7 cellular contexts compared by ENCODE assay signal in genomic region chr10:43140414-43140813, GRCh38. TPM values are rescaled to one million over a fixed set of nuclear protein-coding genes. Genes with fewer than 3 reads are reported as not detected.
A peak's percentile ranks its signal among the peaks of the same experiment; 100 is the strongest.
DNase-seq lines count a peak whose midpoint lies in the region; ATAC-seq and TF ChIP-seq lines count a peak whose summit lies in the region.

No MANE protein-coding gene starts in this region.

- no peak overlapping the region for H2AFZ ChIP-seq in OCI-LY3 (ENCODE audit: low read depth, low read length)

- H3K79me2 ChIP-seq in OCI-LY3 (ENCODE audit: low read length): peaks cover 58% of the 10 kb centered on the region

- peak overlapping the region; percentile 99 for H3K4me3 ChIP-seq in OCI-LY3 (ENCODE audit: low read length)
- no peak overlapping the region for H3K4me3 ChIP-seq in fibroblast of mammary gland (ENCODE audit: control insufficient read depth, low read depth, low read length)
- peak overlapping the region in 2 of 4 donors; percentile 15 to 89 for H3K4me3 ChIP-seq in upper lobe of left lung
- H3K4me3 ChIP-seq in coronary artery: no peak overlapping the region

- TF ChIP-seq CTCF in OCI-LY3 (IDR thresholded peaks at IDR 0.05; ENCODE audit: low read depth, low read length) (no peak), fibroblast of mammary gland (conservative IDR thresholded peaks at IDR 0.05; ENCODE audit: control insufficient read depth, insufficient read depth, low read depth, low read length) (no peak), upper lobe of left lung (IDR thresholded peaks at IDR 0.05) (no peak), coronary artery (IDR thresholded peaks at IDR 0.05) (no peak)

- TF ChIP-seq POLR2A in upper lobe of left lung (IDR thresholded peaks at IDR 0.05): peak in 1 of 4 donors; percentile 69

- H3K4me2 ChIP-seq in OCI-LY3 (ENCODE audit: low read length): peak overlapping the region; percentile 85

- H4K20me1 ChIP-seq in OCI-LY3 (ENCODE audit: insufficient read depth, low read length): peaks cover 13% of the 10 kb centered on the region

- peak; percentile 96 for DNase-seq in fibroblast of mammary gland (ENCODE audit: low read depth)
- no peak for DNase-seq in upper lobe of left lung
- no peak for DNase-seq in coronary artery (ENCODE audit: low spot score)
- DNase-seq in NCI-H2227 (lab: John Stamatoyannopoulos, UW; ENCODE audit: unreplicated experiment): no peak

- H3K27ac ChIP-seq in OCI-LY3 (ENCODE audit: low read length): peak overlapping the region; percentile 27; the same call in 1 of the 2 replicates
- H3K27ac ChIP-seq in upper lobe of left lung: peak overlapping the region; percentile 92 to 97 (median 95)
- peak overlapping the region in 1 of 2 donors; percentile 20 for H3K27ac ChIP-seq in coronary artery

- no peak overlapping the region for H3K9ac ChIP-seq in OCI-LY3 (ENCODE audit: low read length)

- 30 to 39% methylated on average over 3 of the region's 3 CpGs for WGBS in upper lobe of left lung, 2 donors

- H3K36me3 ChIP-seq in OCI-LY3 (replicated peaks; ENCODE audit: low read depth, low read length) (no peaks in the 10 kb centered on the region), upper lobe of left lung (no peaks in the 10 kb centered on the region)

- H3K27me3 ChIP-seq in OCI-LY3 (ENCODE audit: low read depth, low read length) (no peaks in the 10 kb centered on the region), upper lobe of left lung (no peaks in the 10 kb centered on the region)

- ATAC-seq in GM18520 (IDR thresholded peaks at IDR 0.05; ENCODE audit: unreplicated experiment) (peak; percentile 43), HG02884 (IDR thresholded peaks at IDR 0.05; ENCODE audit: unreplicated experiment) (peak; percentile 47), upper lobe of left lung (ENCODE audit: low FRiP score in 2 of 2) (peak in 1 of 2 donors; percentile 24)

- H3K4me1 ChIP-seq in OCI-LY3 (ENCODE audit: low read length) (peaks cover 28% of the 10 kb centered on the region), upper lobe of left lung (peaks cover 27 to 69% (median 45%) of the 10 kb centered on the region in 4 donors)

- H3K9me3 ChIP-seq in OCI-LY3 (ENCODE audit: insufficient read depth, low read length) (no peaks in the 10 kb centered on the region), upper lobe of left lung (no peaks in the 10 kb centered on the region)

- no peak for TF ChIP-seq EP300 in upper lobe of left lung (IDR thresholded peaks at IDR 0.05)

RNA-seq across cellular contexts. Expression of gene CSGALNACT2, which starts 2.2 kb away (rescaled TPM):
- 10 to 100 TPM; 30.5 to 47.1 (median 35.1) TPM for total RNA-seq in upper lobe of left lung
